Comparison of ENCODE assay signal across 7 cellular contexts in genomic region chr2:61707984-61708852, GRCh38.
DNase-seq lines count a peak whose midpoint lies in the region; ATAC-seq and TF ChIP-seq lines count a peak whose summit lies in the region.

No MANE protein-coding gene starts in this region.

- H2AFZ ChIP-seq in MM.1S (ENCODE audit: low read length), result peak overlapping the region; percentile 44

- H3K9me3 Mint-ChIP-seq in CD14-positive monocyte, result no peaks in the 10 kb centered on the region

- no peaks in the 10 kb centered on the region for H3K79me2 ChIP-seq in MM.1S (ENCODE audit: low read length)

- TF ChIP-seq CTCF in HFF-Myc (IDR thresholded peaks at IDR 0.05; ENCODE audit: low read depth, low read length, missing control alignments) (no peak), MM.1S (IDR thresholded peaks at IDR 0.05; ENCODE audit: low read length) (no peak), CD14-positive monocyte (IDR thresholded peaks at IDR 0.05) (no peak), tibial nerve (IDR thresholded peaks at IDR 0.05) (no peak)

- no peaks in the 10 kb centered on the region for H3K4me1 Mint-ChIP-seq in CD14-positive monocyte

- H3K9me2 ChIP-seq in MM.1S (replicated peaks; ENCODE audit: insufficient read depth, low read length), result no peaks in the 10 kb centered on the region

- H3K36me3 ChIP-seq in MM.1S (replicated peaks; ENCODE audit: insufficient read depth, low read length) (no peaks in the 10 kb centered on the region), tibial nerve (no peaks in the 10 kb centered on the region)

- WGBS in tibial nerve, 2 donors, result 68 to 72% methylated on average over 12 of the region's 12 CpGs

- peaks cover 11% of the 10 kb centered on the region for H3K4me1 ChIP-seq in MM.1S (ENCODE audit: low read length)
- H3K4me1 ChIP-seq in tibial nerve, result no peaks in the 10 kb centered on the region

- no peaks in the 10 kb centered on the region for H4K20me1 ChIP-seq in MM.1S (ENCODE audit: insufficient read depth, low read length)

- H3K4me3 Mint-ChIP-seq in CD14-positive monocyte, result no peak overlapping the region

- peak overlapping the region; percentile 61 for H3K4me2 ChIP-seq in MM.1S (ENCODE audit: low read depth, low read length)

- peak overlapping the region; percentile 49 for H3K9ac ChIP-seq in MM.1S (ENCODE audit: low read length)

- intact Hi-C loops in CD14-positive monocyte (cut with micrococcal nuclease), result no loop called here

- no peaks in the 10 kb centered on the region for H3K36me3 Mint-ChIP-seq in CD14-positive monocyte

- peak overlapping the region; percentile 87 for H3K27ac ChIP-seq in MM.1S (ENCODE audit: low read length)
- H3K27ac ChIP-seq in tibial nerve, result no peak overlapping the region

- H3F3A ChIP-seq in MM.1S (ENCODE audit: insufficient read depth, low read length), result peaks cover 11% of the 10 kb centered on the region

- no peak for TF ChIP-seq POLR2A in tibial nerve (IDR thresholded peaks at IDR 0.05)

- H3K27me3 ChIP-seq in MM.1S (replicated peaks; ENCODE audit: insufficient read depth, low read length), result no peaks in the 10 kb centered on the region
- H3K27me3 ChIP-seq in tibial nerve, result no peaks in the 10 kb centered on the region

- no peak overlapping the region for H3K27ac Mint-ChIP-seq in CD14-positive monocyte

- peaks cover 0 to 2% (median 0%) of the 10 kb centered on the region in 3 donors for H3K27me3 Mint-ChIP-seq in CD14-positive monocyte (ENCODE audit: low read depth in 3 of 3)

- peak; percentile 10 for DNase-seq in HFF-Myc (ENCODE audit: extremely low read depth, low read depth)
- peak; percentile 83 for DNase-seq in MM.1S
- DNase-seq in SW480 (ENCODE audit: low spot score), result peak; percentile 60
- peak; percentile 58 for DNase-seq in left lobe of liver (ENCODE audit: low spot score)
- DNase-seq in CD14-positive monocyte (ENCODE audit: low spot score), result no peak
- DNase-seq in tibial nerve (ENCODE audit: low spot score in 2 of 2), result no peak

- ATAC-seq in GM18868 (IDR thresholded peaks at IDR 0.05; ENCODE audit: unreplicated experiment) (peak; percentile 98), left lobe of liver (peak; percentile 86)

- no peak for TF ChIP-seq EP300 in tibial nerve (IDR thresholded peaks at IDR 0.05)

- H3K4me3 ChIP-seq in HFF-Myc (replicated peaks; ENCODE audit: low read depth, low read length), result no peak overlapping the region
- H3K4me3 ChIP-seq in MM.1S (ENCODE audit: low read length), result peak overlapping the region; percentile 5; the same call in 1 of the 2 replicates
- no peak overlapping the region for H3K4me3 ChIP-seq in tibial nerve

- H3K9me3 ChIP-seq in MM.1S (replicated peaks; ENCODE audit: insufficient read depth, low read length) (no peaks in the 10 kb centered on the region), tibial nerve (no peaks in the 10 kb centered on the region)

Comparison
In these comparisons a context has a peak if more than half of its experiments do, and no peak if none do; other contexts are left out.
1. DNase-seq: peak in HFF-Myc (single experiment), MM.1S (single experiment), SW480 (single experiment) and left lobe of liver (single experiment); none in CD14-positive monocyte (single experiment) and tibial nerve (0 of 2).